Comparison of ENCODE assay signal across 15 cellular contexts in the genomic region with DNA sequence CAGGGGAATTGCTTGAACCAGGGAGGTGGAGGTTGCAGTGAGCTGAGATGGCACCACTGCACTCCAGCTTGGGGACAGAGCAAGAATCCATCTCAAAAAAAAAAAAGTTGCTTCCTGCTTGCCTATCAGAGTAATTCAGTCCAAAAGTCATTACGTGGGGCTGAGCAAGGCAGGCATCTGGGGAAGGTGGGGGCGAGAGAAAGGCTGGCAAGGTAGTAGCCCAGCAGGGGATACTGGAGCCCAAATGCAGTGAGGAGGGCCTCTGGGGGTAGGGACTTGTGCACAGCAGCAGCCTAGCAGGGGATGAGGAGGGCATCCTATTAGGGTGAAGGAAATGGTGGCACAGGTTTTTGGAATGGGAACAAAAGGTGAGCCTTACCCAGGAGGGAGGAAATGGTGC. TPM values are rescaled to one million over a fixed set of nuclear protein-coding genes. Genes with fewer than 3 reads are reported as not detected.
DNase-seq lines count a peak whose midpoint lies in the region; ATAC-seq, FAIRE-seq and TF ChIP-seq lines count a peak whose summit lies in the region.
"Had no signal": no experiment of that assay in that cellular context is flagged by ENCODE, and none has a peak within 500 bp of the region (broad histone marks: within the 10 kb centered on the region; RNA-seq: fewer than 3 reads in every experiment).

No MANE protein-coding gene starts in this region.

- ATAC-seq in left colon (peak; percentile 50), GM19351 (IDR thresholded peaks at IDR 0.05; ENCODE audit: unreplicated experiment) (no peak)
- ATAC-seq: GM12878 had no signal

- peak overlapping the region; percentile 21 for H3K27ac Mint-ChIP-seq in Calu3 (ENCODE audit: unreplicated experiment)

- no peak overlapping the region for H3K4me3 Mint-ChIP-seq in Calu3 (ENCODE audit: low read depth, unreplicated experiment)

- H3K4me1 Mint-ChIP-seq in Calu3 (ENCODE audit: low read depth, unreplicated experiment), result no peaks in the 10 kb centered on the region

- TF ChIP-seq CTCF in Calu3 (IDR thresholded peaks at IDR 0.05; ENCODE audit: unreplicated experiment) (no peak), HEK293 (tag by site-specific recombination; IDR thresholded peaks at IDR 0.05) (no peak)

- CTCF ChIA-PET in Calu3 (lab: Charles Lee), result no interaction called here
- CTCF ChIA-PET in HEK293 (lab: Yijun Ruan, JAX), result no interaction called here

- H3K27me3 Mint-ChIP-seq in Calu3 (ENCODE audit: unreplicated experiment), result no peaks in the 10 kb centered on the region

- DNase-seq in Calu3 (no peak), left colon (no peak), small intestine (peak; percentile 54), NCI-H748 (lab: John Stamatoyannopoulos, UW; ENCODE audit: unreplicated experiment) (no peak), LoVo (ENCODE audit: low spot score) (no peak)
- DNase-seq: GDM1, H7, NCI-H1048, NCI-H1436 treated with DMSO at 0.1 percent for 48 hours, NCI-H2081, NCI-H510A treated with DMSO at 0.1 percent for 48 hours had no signal

- H3K4me3 ChIP-seq in HEK293 (ENCODE audit: low read depth, low read length) (no peak overlapping the region), small intestine (ENCODE audit: low read depth in 1 of 2, low read length in 2 of 2) (no peak overlapping the region)
- H3K4me3 ChIP-seq: GM12878 had no signal

- intact Hi-C loops in Calu3 (cut with micrococcal nuclease; ENCODE audit: unreplicated experiment), result no loop called here
- intact Hi-C loops in left colon (cut with DNase I, micrococcal nuclease), result no loop called here

- peaks cover 10% of the 10 kb centered on the region for H3K36me3 Mint-ChIP-seq in Calu3 (ENCODE audit: insufficient read depth, unreplicated experiment)

- no peaks in the 10 kb centered on the region for H3K27me3 ChIP-seq in small intestine (ENCODE audit: control insufficient read depth in 2 of 2, insufficient read depth in 2 of 2, low read length in 2 of 2)

- WGBS in small intestine, 3 donors, result 24 to 65% (median 37%) methylated on average over 2 of the region's 2 CpGs

- H3K9me3 ChIP-seq in HEK293 (ENCODE audit: control insufficient read depth, insufficient read depth, low read depth, low read length) (no peaks in the 10 kb centered on the region), small intestine (ENCODE audit: control insufficient read depth, low read depth) (no peaks in the 10 kb centered on the region)

- no peaks in the 10 kb centered on the region for H3K4me1 ChIP-seq in HEK293 (ENCODE audit: control insufficient read depth, insufficient read depth, low read length)
- H3K4me1 ChIP-seq in small intestine (ENCODE audit: control insufficient read depth in 2 of 2, insufficient read depth in 1 of 2, low read depth in 1 of 2, low read length in 1 of 2), result peaks cover 0 to 7% of the 10 kb centered on the region in 2 donors

- no peaks in the 10 kb centered on the region for H3K9me3 Mint-ChIP-seq in Calu3 (ENCODE audit: low read depth, unreplicated experiment)

- POLR2A ChIA-PET in HEK293 (lab: Yijun Ruan, JAX), result no interaction called here

- H3K27ac ChIP-seq in HEK293 (ENCODE audit: extremely low read depth, low read depth, low read length) (no peak overlapping the region), small intestine (ENCODE audit: low read depth in 1 of 2, low read length in 1 of 2) (peak overlapping the region in 1 of 2 donors; percentile 16)
- H3K27ac ChIP-seq: KMS-11 had no signal

- FAIRE-seq in small intestine (lab: Jason Lieb, UNC), result no peak
- FAIRE-seq: GM12878 had no signal

- BruUV-seq in Calu3 (replicated peaks; lab: Mats Ljungman, UMichigan), result no TSS peak

- H3K36me3 ChIP-seq in HEK293 (ENCODE audit: control insufficient read depth in 2 of 2, insufficient read depth in 1 of 2, low read length in 2 of 2), result peaks cover 12 to 20% of the 10 kb centered on the region in 2 experiments
- no peaks in the 10 kb centered on the region for H3K36me3 ChIP-seq in small intestine (ENCODE audit: control insufficient read depth in 2 of 2, insufficient read depth in 2 of 2, low read length in 2 of 2)

TF ChIP-seq in HEK293, 187 proteins besides CTCF, POLR2A, EP300 and RAD21:
- TF ChIP-seq SP3 (tag by site-specific recombination; IDR thresholded peaks at IDR 0.05), result no peak
- 0 out of 2 replicates have a peak, but pooled peaks have one; percentile 20 for TF ChIP-seq ZIC2 (tag by site-specific recombination; IDR thresholded peaks at IDR 0.05)
- no peak for TF ChIP-seq ZBTB8A (tag by site-specific recombination; IDR thresholded peaks at IDR 0.05)

RNA-seq across cellular contexts. Expression of a gene that starts 7.1 kb away (rescaled TPM):
- total RNA-seq in Calu3 (2022), result 8.6 and 10.5 TPM in 2 replicates
- total RNA-seq in left colon, result 10 to 100 TPM; 11.0 to 13.6 TPM
- polyA plus RNA-seq in small intestine, result 10 to 100 TPM; 21.8 to 41.6 (median 32.2) TPM

RNA-seq across cellular contexts. Expression of a gene that starts 7.2 kb away (rescaled TPM):
- total RNA-seq in Calu3 (2022), result 0.33 and 0.47 TPM in 2 replicates
- under 1 TPM; 0.43 to 0.45 TPM for total RNA-seq in left colon
- polyA plus RNA-seq in small intestine, result under 1 TPM in 1 of 3 donors, not detected in 2; 0.04 TPM
- total RNA-seq: GM12878 had no signal

RNA-seq across cellular contexts. Expression of a gene that starts 48.6 kb away (rescaled TPM):
- total RNA-seq in Calu3 (2022), result 29.5 and 35.2 TPM in 2 replicates
- 10 to 100 TPM; 74.7 to 76.9 TPM for total RNA-seq in left colon
- polyA plus RNA-seq in small intestine, result 10 to 100 TPM; 11.3 to 14.8 (median 14.5) TPM
